Comparison of ENCODE assay signal across 8 cellular contexts in the genomic region with DNA sequence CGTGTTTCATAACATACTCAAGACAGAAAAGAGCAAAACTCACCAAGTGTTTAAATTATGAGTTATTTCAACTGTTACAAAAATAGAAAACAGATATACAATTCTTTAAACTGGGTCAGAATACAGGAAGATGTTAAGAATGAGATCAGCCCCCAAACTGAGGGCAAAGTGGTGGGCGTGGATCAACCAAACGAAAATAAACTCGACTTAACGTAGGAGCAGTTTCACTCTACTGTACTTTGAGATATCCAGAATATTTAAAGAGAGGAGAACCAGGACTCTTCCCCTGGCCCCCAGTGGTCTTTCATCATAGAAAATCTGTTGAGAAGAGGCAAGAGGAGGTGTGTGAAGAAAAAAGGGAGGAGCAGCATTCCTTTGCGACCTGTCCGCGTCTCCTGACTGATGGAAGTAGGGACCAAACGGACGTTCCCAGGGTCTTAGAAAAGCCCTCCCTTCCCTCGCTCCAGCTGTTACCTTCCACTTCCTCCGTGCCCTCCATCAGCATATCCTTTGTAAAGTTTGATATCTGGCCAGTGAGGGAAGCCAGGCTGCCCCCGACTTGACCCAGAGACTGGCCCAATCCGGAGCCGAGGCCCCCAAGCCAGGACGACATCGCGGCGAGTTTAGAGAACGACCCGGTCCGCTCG. TPM values are rescaled to one million over a fixed set of nuclear protein-coding genes. Genes with fewer than 3 reads are reported as not detected.
DNase-seq lines count a peak whose midpoint lies in the region; ATAC-seq and TF ChIP-seq lines count a peak whose summit lies in the region.

No MANE protein-coding gene starts in this region.

- H3K27ac Mint-ChIP-seq in activated naive CD4-positive, alpha-beta T cell treated with anti-CD3 and anti-CD28 coated beads, Interleukin-2, amount 50 U/mL, for 24 hours: peak overlapping the region; percentile 99
- H3K27ac Mint-ChIP-seq in osteocyte (ENCODE audit: unreplicated experiment): peak overlapping the region; percentile 99

- no peaks in the 10 kb centered on the region for H3K27me3 Mint-ChIP-seq in activated naive CD4-positive, alpha-beta T cell treated with anti-CD3 and anti-CD28 coated beads, Interleukin-2, amount 50 U/mL, for 24 hours
- H3K27me3 Mint-ChIP-seq in osteocyte (ENCODE audit: unreplicated experiment): no peaks in the 10 kb centered on the region

- H3K36me3 Mint-ChIP-seq in activated naive CD4-positive, alpha-beta T cell treated with anti-CD3 and anti-CD28 coated beads, Interleukin-2, amount 50 U/mL, for 24 hours: peaks cover 7% of the 10 kb centered on the region
- H3K36me3 Mint-ChIP-seq in osteocyte (ENCODE audit: unreplicated experiment): peaks cover 3% of the 10 kb centered on the region

- peaks cover 43% of the 10 kb centered on the region for H3K4me1 Mint-ChIP-seq in activated naive CD4-positive, alpha-beta T cell treated with anti-CD3 and anti-CD28 coated beads, Interleukin-2, amount 50 U/mL, for 24 hours
- peaks cover 32% of the 10 kb centered on the region for H3K4me1 Mint-ChIP-seq in osteocyte (ENCODE audit: unreplicated experiment)

- DNase-seq in AG09319 (ENCODE audit: extremely low read depth, low read depth): peak; percentile 15
- peak; percentile 42 for DNase-seq in NCI-H510A (lab: John Stamatoyannopoulos, UW)
- no peak for DNase-seq in Right ventricle myocardium superior
- DNase-seq in osteocyte (ENCODE audit: extremely low spot score, unreplicated experiment): peak; percentile 69
- DNase-seq in posterior vena cava (ENCODE audit: low spot score): no peak

- H3K9me3 Mint-ChIP-seq in activated naive CD4-positive, alpha-beta T cell treated with anti-CD3 and anti-CD28 coated beads, Interleukin-2, amount 50 U/mL, for 24 hours: no peaks in the 10 kb centered on the region
- H3K9me3 Mint-ChIP-seq in osteocyte (ENCODE audit: unreplicated experiment): no peaks in the 10 kb centered on the region

- intact Hi-C loops in Right ventricle myocardium superior (cut with DNase I): no loop called here
- intact Hi-C loops in posterior vena cava (cut with DNase I): no loop called here

- H3K4me3 Mint-ChIP-seq in activated naive CD4-positive, alpha-beta T cell treated with anti-CD3 and anti-CD28 coated beads, Interleukin-2, amount 50 U/mL, for 24 hours: peak overlapping the region; percentile 95
- H3K4me3 Mint-ChIP-seq in osteocyte (ENCODE audit: unreplicated experiment): peak overlapping the region; percentile 99

- no peak for TF ChIP-seq CTCF in AG09319 (IDR thresholded peaks at IDR 0.05; ENCODE audit: low read depth, low read length)
- no peak for TF ChIP-seq CTCF in osteocyte (IDR thresholded peaks at IDR 0.05)

- ATAC-seq in GM18867 (IDR thresholded peaks at IDR 0.05; ENCODE audit: unreplicated experiment) (peak; percentile 23), HG03135 (IDR thresholded peaks at IDR 0.05; ENCODE audit: unreplicated experiment) (peak; percentile 29), Right ventricle myocardium superior (ENCODE audit: poor library complexity) (peak; percentile 53)

RNA-seq across cellular contexts. Expression of a gene that starts 0.7 kb away (rescaled TPM):
- 47.7 TPM for total RNA-seq in Right ventricle myocardium superior
- total RNA-seq in osteocyte: 74.8 and 75.1 TPM in 2 replicates
- total RNA-seq in posterior vena cava: 10 to 100 TPM; 51.2 to 53.2 TPM

Comparison
In these comparisons a context has a peak if more than half of its experiments do, and no peak if none do; other contexts are left out.
1. DNase-seq: peak in AG09319 (single experiment), NCI-H510A (single experiment) and osteocyte (single experiment); none in Right ventricle myocardium superior (single experiment) and posterior vena cava (single experiment).
2. Peak in every context shown above with its lines, with median percentiles within 50 percentile points of each other: ATAC-seq.